ENCODE assay signal across 3 cellular contexts in genomic region chr1:207808911-207809555, GRCh38.
A peak's percentile ranks its signal among the peaks of the same experiment; 100 is the strongest.
TF ChIP-seq lines count a peak whose summit lies in the region.

No MANE protein-coding gene starts in this region.

TF ChIP-seq in liver, 16 proteins besides CTCF, POLR2A, EP300 and RAD21:
- TF ChIP-seq REST (IDR thresholded peaks at IDR 0.05) (no peak), RXRA (IDR thresholded peaks at IDR 0.05) (peak in 1 of 2 donors; percentile 12), JUND (IDR thresholded peaks at IDR 0.05) (no peak), FOXA2 (IDR thresholded peaks at IDR 0.05) (no peak), NR2F2 (IDR thresholded peaks at IDR 0.05) (no peak), HNF4A (conservative IDR thresholded peaks at IDR 0.05) (peak; percentile 24 to 44)
TF ChIP-seq in liver: peak in this region for 2.

TF ChIP-seq in HepG2, 621 proteins besides CTCF, POLR2A, EP300 and RAD21:
- TF ChIP-seq MED8 (CRISPR knock-in tag; IDR thresholded peaks at IDR 0.05; ENCODE audit: insufficient replicate concordance) = no peak
- no peak for TF ChIP-seq ZFP62 (CRISPR knock-in tag; IDR thresholded peaks at IDR 0.05)
- TF ChIP-seq SMAD1 (CRISPR knock-in tag; IDR thresholded peaks at IDR 0.05; ENCODE audit: borderline replicate concordance, low read depth) = no peak
- no peak for TF ChIP-seq ZNF850 (CRISPR knock-in tag; conservative IDR thresholded peaks at IDR 0.05)
- no peak for TF ChIP-seq ZBTB25 (CRISPR knock-in tag; IDR thresholded peaks at IDR 0.05)
- TF ChIP-seq RXRB (CRISPR knock-in tag; IDR thresholded peaks at IDR 0.05; ENCODE audit: borderline replicate concordance) = no peak
- no peak for TF ChIP-seq CBFB (CRISPR knock-in tag; IDR thresholded peaks at IDR 0.05)
- no peak for TF ChIP-seq CENPT (CRISPR knock-in tag; IDR thresholded peaks at IDR 0.05; ENCODE audit: low read depth)
- no peak for TF ChIP-seq ZNF414 (CRISPR knock-in tag; IDR thresholded peaks at IDR 0.05)
- no peak for TF ChIP-seq STAG1 (CRISPR knock-in tag; IDR thresholded peaks at IDR 0.05)
- no peak for TF ChIP-seq GATAD1 (CRISPR knock-in tag; IDR thresholded peaks at IDR 0.05)
- TF ChIP-seq ZNF543 (CRISPR knock-in tag; IDR thresholded peaks at IDR 0.05) = no peak
- TF ChIP-seq ZNF30 (CRISPR knock-in tag; IDR thresholded peaks at IDR 0.05) = no peak
- no peak for TF ChIP-seq ZNF784 (CRISPR knock-in tag; IDR thresholded peaks at IDR 0.05; ENCODE audit: borderline replicate concordance)
- TF ChIP-seq HNF4A (CRISPR knock-in tag; IDR thresholded peaks at IDR 0.05) = no peak
- no peak for TF ChIP-seq MNT (IDR thresholded peaks at IDR 0.05)
- no peak for TF ChIP-seq ZFP36L1 (CRISPR knock-in tag; IDR thresholded peaks at IDR 0.05)
TF ChIP-seq in HepG2: peak in this region for 0.

TF ChIP-seq in GM12878, 131 proteins besides CTCF, POLR2A, EP300 and RAD21:
- TF ChIP-seq MYB (IDR thresholded peaks at IDR 0.05; ENCODE audit: borderline replicate concordance, low read depth, low read length) = no peak
- no peak for TF ChIP-seq MYC (IDR thresholded peaks at IDR 0.05; ENCODE audit: insufficient read depth, insufficient read length, insufficient replicate concordance, low read length, severe bottlenecking)
- TF ChIP-seq LARP7 (IDR thresholded peaks at IDR 0.05) = no peak
- TF ChIP-seq SP1 (IDR thresholded peaks at IDR 0.05; ENCODE audit: low read depth, low read length) = no peak
- TF ChIP-seq ASH2L (IDR thresholded peaks at IDR 0.05; ENCODE audit: borderline replicate concordance, low read depth) = no peak
- TF ChIP-seq ESRRA (IDR thresholded peaks at IDR 0.05; ENCODE audit: low read length) = no peak
- TF ChIP-seq FOS (IDR thresholded peaks at IDR 0.05; ENCODE audit: borderline replicate concordance, extremely low read depth, insufficient read length) = no peak
- no peak for TF ChIP-seq NBN (IDR thresholded peaks at IDR 0.05)
- no peak for TF ChIP-seq KDM1A (IDR thresholded peaks at IDR 0.05; ENCODE audit: borderline replicate concordance)
- no peak for TF ChIP-seq PBX3 (IDR thresholded peaks at IDR 0.05; ENCODE audit: insufficient replicate concordance, low read depth, low read length)
- no peak for TF ChIP-seq E2F4 (IDR thresholded peaks at IDR 0.05; ENCODE audit: low read depth, low read length)
- TF ChIP-seq REST (IDR thresholded peaks at IDR 0.05; ENCODE audit: low read depth, low read length) = no peak
- TF ChIP-seq TAF1 (IDR thresholded peaks at IDR 0.05; ENCODE audit: borderline replicate concordance, low read depth, low read length) = no peak
- no peak for TF ChIP-seq EZH2 (IDR thresholded peaks at IDR 0.05; ENCODE audit: borderline replicate concordance, control insufficient read depth, low read depth, low read length)
- no peak for TF ChIP-seq BHLHE40 (IDR thresholded peaks at IDR 0.05; ENCODE audit: borderline replicate concordance in 1 of 2, low read depth in 2 of 2, low read length in 1 of 2)
